ENCODE assay signal across 23 cellular contexts in the genomic region with DNA sequence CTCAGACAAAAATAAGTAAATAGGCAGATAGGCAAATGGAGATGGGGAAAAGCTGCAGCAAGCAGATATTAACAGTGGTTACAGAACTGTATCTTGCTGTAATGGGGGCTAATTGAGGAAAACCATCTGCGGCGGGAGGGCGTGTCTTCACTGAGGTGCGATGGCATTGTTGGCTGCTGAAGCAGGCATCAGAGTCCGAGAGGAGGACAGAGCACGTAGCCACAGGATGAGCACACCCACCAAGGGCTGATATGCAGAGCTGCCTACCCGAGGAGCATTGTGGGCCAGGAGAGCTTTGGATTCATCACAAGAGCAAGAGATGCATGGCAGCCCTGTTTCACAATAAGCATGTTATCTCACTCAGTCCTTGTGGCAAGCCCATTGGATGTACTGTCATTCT.
"Had no signal": no experiment of that assay in that cellular context is flagged by ENCODE, and none has a peak within 500 bp of the region (broad histone marks: within the 10 kb centered on the region; RNA-seq: fewer than 3 reads in every experiment).

No MANE protein-coding gene starts in this region.

- DNase-seq: Kasumi-1; MM.1S; NCI-H1048; NCI-H1105; NCI-H1417; NCI-H1436 treated with DMSO at 0.1 percent for 48 hours; NCI-H1694; NCI-H187 treated with DMSO at 0.1 percent for 48 hours; NCI-H2029 treated with DMSO at 0.1 percent for 48 hours; NCI-H2171 treated with DMSO at 0.1 percent for 48 hours; NCI-H226; NCI-H446; NCI-H510A; NCI-H524 treated with DMSO at 0.1 percent for 48 hours; NCI-H774; NK-92 treated with Interleukin-12 subunit alpha and Interleukin-12 subunit beta, amount 100 ng/mL, for 24 hours; OCI-M1; PC-9; Peyer's patch; SHP77 treated with DMSO at 0.1 percent for 48 hours; SJCRH30 had no signal

- H3K4me3 ChIP-seq: K562, PC-9, Peyer's patch, SJCRH30, SK-N-MC had no signal
